In the genomic region with DNA sequence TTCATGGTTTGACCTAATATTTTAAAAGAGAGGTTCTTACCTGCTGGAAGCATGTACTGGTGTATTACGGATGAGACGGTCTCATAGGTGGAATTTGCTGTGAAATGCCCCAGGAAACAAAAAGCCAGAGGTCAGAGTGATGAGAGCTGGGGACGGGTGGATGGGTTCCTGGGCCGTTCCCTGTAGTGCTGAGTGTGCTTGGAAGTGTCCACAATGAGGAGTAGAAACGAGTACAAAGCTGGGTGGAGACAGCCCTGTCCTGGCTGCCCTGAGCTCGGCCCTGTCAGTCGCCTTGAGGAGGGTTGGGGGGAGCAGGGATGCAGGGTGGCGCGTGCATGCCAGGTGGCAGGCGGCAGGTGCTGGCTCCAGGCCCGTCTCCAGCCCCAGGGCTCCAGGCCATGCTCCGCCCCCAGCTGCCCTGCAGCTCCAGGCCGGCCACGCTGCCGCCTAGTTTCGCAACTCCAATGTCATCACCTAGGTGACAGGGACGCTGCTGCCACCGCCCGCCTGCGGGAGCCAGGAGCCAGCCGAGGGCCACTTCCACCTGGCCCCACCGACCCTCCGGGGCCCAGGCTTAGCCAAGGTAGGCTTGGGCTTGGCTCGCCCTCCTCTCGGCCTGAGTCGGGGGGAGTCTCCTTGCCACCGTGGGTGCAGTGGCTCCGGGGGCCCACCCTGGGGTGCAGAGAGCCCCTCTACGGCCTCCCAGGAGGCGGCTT, we compare ENCODE assay signal across 8 cellular contexts.
DNase-seq lines count a peak whose midpoint lies in the region; ATAC-seq lines count a peak whose summit lies in the region.

No MANE protein-coding gene starts in this region.

- no peak overlapping the region for H3K27ac Mint-ChIP-seq in stimulated activated naive B cell treated with anti-CD40 and anti-IgM and Interleukin-4, amounts not matched to agents 10 μg/mL and 1 μg/mL and 100 μg/mL, for 72 hours

- no peaks in the 10 kb centered on the region for H3K9me3 Mint-ChIP-seq in stimulated activated naive B cell treated with anti-CD40 and anti-IgM and Interleukin-4, amounts not matched to agents 10 μg/mL and 1 μg/mL and 100 μg/mL, for 72 hours

- DNase-seq in NCI-H82 (lab: John Stamatoyannopoulos, UW) (peak; percentile 59), NCI-H82 treated with DMSO at 0.1 percent for 48 hours (lab: John Stamatoyannopoulos, UW; ENCODE audit: unreplicated experiment) (no peak), SHP77 (lab: John Stamatoyannopoulos, UW) (peak; percentile 89 to 95), islet precursor cell (peak; percentile 82)
- DNase-seq in stimulated activated naive B cell treated with anti-CD40 and anti-IgM and Interleukin-4, amounts not matched to agents 10 μg/mL and 1 μg/mL and 100 μg/mL, for 72 hours: no peak

- H3K4me3 Mint-ChIP-seq in stimulated activated naive B cell treated with anti-CD40 and anti-IgM and Interleukin-4, amounts not matched to agents 10 μg/mL and 1 μg/mL and 100 μg/mL, for 72 hours: no peak overlapping the region

- peaks cover 47 to 77% of the 10 kb centered on the region in 2 donors for H3K4me1 Mint-ChIP-seq in stimulated activated naive B cell treated with anti-CD40 and anti-IgM and Interleukin-4, amounts not matched to agents 10 μg/mL and 1 μg/mL and 100 μg/mL, for 72 hours

- ATAC-seq in HG02642 (IDR thresholded peaks at IDR 0.05; ENCODE audit: poor library complexity, unreplicated experiment): no peak
- no peak for ATAC-seq in HG02973 (IDR thresholded peaks at IDR 0.05; ENCODE audit: unreplicated experiment)
- no peak for ATAC-seq in stimulated activated naive B cell treated with anti-CD40 and anti-IgM and Interleukin-4, amounts not matched to agents 10 μg/mL and 1 μg/mL and 100 μg/mL, for 72 hours (replicated peaks)
- no peak for ATAC-seq in HG03378 (IDR thresholded peaks at IDR 0.05; ENCODE audit: unreplicated experiment)

- H3K36me3 Mint-ChIP-seq in stimulated activated naive B cell treated with anti-CD40 and anti-IgM and Interleukin-4, amounts not matched to agents 10 μg/mL and 1 μg/mL and 100 μg/mL, for 72 hours: peaks cover 0 to 1% of the 10 kb centered on the region in 2 donors

- peaks cover 27 to 33% of the 10 kb centered on the region in 2 donors for H3K27me3 Mint-ChIP-seq in stimulated activated naive B cell treated with anti-CD40 and anti-IgM and Interleukin-4, amounts not matched to agents 10 μg/mL and 1 μg/mL and 100 μg/mL, for 72 hours

Comparison
In these comparisons a context has a peak if more than half of its experiments do, and no peak if none do; other contexts are left out.
1. DNase-seq: peak in NCI-H82 (single experiment), SHP77 (2 of 2) and islet precursor cell (single experiment); none in NCI-H82 treated with DMSO at 0.1 percent for 48 hours (single experiment) and stimulated activated naive B cell treated with anti-CD40 and anti-IgM and Interleukin-4, amounts not matched to agents 10 μg/mL and 1 μg/mL and 100 μg/mL, for 72 hours (single experiment).